1 cellular context compared by ENCODE assay signal in the genomic region with DNA sequence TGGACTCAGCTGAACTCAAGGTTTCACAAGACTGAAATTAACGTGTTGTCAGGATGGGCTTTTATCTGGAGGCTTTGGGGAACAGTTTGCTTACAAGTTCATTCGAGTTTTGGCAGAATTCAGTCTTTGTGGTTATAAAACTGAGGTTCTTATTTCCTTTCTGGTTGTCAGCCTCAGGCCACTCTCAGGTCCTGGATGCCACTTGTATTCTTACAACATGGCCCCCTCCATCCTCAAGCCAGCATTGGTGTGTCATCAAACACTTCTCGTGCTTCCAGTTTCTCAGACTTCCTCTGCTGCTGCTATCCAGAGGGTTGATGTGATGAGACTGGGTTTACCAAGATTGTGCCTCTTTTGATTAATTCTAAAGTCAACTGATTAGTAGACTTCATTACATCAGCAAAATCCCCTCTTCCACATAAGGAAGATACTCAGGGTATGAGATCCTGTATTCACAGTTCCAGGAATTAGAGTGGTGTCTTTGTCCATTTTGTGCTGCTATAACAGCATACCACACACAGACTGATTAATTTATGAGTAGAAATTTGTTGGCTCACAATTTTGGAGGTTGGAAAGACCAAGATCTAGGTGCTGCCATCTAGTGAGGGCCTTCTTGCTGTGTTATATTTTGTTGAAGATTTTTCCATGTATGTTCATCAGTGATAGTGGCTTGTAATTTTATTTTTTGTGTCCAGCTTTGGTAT.
TF ChIP-seq lines count a peak whose summit lies in the region.

No MANE protein-coding gene starts in this region.

TF ChIP-seq in GM12878, 131 proteins besides CTCF, POLR2A, EP300 and RAD21 (continued from another document):
- TF ChIP-seq ZNF622 (IDR thresholded peaks at IDR 0.05): no peak
- no peak for TF ChIP-seq YBX1 (IDR thresholded peaks at IDR 0.05)
- TF ChIP-seq, protein P1, sequence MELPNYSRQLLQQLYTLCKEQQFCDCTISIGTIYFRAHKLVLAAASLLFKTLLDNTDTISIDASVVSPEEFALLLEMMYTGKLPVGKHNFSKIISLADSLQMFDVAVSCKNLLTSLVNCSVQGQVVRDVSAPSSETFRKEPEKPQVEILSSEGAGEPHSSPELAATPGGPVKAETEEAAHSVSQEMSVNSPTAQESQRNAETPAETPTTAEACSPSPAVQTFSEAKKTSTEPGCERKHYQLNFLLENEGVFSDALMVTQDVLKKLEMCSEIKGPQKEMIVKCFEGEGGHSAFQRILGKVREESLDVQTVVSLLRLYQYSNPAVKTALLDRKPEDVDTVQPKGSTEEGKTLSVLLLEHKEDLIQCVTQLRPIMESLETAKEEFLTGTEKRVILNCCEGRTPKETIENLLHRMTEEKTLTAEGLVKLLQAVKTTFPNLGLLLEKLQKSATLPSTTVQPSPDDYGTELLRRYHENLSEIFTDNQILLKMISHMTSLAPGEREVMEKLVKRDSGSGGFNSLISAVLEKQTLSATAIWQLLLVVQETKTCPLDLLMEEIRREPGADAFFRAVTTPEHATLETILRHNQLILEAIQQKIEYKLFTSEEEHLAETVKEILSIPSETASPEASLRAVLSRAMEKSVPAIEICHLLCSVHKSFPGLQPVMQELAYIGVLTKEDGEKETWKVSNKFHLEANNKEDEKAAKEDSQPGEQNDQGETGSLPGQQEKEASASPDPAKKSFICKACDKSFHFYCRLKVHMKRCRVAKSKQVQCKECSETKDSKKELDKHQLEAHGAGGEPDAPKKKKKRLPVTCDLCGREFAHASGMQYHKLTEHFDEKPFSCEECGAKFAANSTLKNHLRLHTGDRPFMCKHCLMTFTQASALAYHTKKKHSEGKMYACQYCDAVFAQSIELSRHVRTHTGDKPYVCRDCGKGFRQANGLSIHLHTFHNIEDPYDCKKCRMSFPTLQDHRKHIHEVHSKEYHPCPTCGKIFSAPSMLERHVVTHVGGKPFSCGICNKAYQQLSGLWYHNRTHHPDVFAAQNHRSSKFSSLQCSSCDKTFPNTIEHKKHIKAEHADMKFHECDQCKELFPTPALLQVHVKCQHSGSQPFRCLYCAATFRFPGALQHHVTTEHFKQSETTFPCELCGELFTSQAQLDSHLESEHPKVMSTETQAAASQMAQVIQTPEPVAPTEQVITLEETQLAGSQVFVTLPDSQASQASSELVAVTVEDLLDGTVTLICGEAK (IDR thresholded peaks at IDR 0.05; ENCODE audit: borderline replicate concordance): no peak
- TF ChIP-seq YY1 (IDR thresholded peaks at IDR 0.05; ENCODE audit: low read depth, low read length): peak; percentile 86
- TF ChIP-seq ZSCAN29 (IDR thresholded peaks at IDR 0.05): no peak
- TF ChIP-seq SMAD1 (IDR thresholded peaks at IDR 0.05; ENCODE audit: low read depth, partially characterized antibody): no peak
- no peak for TF ChIP-seq LARP7 (IDR thresholded peaks at IDR 0.05)
- no peak for TF ChIP-seq RAD51 (IDR thresholded peaks at IDR 0.05)
- TF ChIP-seq, protein P2, sequence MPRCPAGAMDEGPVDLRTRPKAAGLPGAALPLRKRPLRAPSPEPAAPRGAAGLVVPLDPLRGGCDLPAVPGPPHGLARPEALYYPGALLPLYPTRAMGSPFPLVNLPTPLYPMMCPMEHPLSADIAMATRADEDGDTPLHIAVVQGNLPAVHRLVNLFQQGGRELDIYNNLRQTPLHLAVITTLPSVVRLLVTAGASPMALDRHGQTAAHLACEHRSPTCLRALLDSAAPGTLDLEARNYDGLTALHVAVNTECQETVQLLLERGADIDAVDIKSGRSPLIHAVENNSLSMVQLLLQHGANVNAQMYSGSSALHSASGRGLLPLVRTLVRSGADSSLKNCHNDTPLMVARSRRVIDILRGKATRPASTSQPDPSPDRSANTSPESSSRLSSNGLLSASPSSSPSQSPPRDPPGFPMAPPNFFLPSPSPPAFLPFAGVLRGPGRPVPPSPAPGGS (IDR thresholded peaks at IDR 0.05; ENCODE audit: borderline replicate concordance, insufficient read depth, low read depth, low read length, poor library complexity, severe bottlenecking): no peak
- no peak for TF ChIP-seq RB1 (IDR thresholded peaks at IDR 0.05; ENCODE audit: borderline replicate concordance)
- no peak for TF ChIP-seq PML (IDR thresholded peaks at IDR 0.05; ENCODE audit: low read length)
- TF ChIP-seq ATF7 (IDR thresholded peaks at IDR 0.05; ENCODE audit: low read depth): 0 out of 2 replicates have a peak, but pooled peaks have one; percentile 12
- TF ChIP-seq, protein P3, sequence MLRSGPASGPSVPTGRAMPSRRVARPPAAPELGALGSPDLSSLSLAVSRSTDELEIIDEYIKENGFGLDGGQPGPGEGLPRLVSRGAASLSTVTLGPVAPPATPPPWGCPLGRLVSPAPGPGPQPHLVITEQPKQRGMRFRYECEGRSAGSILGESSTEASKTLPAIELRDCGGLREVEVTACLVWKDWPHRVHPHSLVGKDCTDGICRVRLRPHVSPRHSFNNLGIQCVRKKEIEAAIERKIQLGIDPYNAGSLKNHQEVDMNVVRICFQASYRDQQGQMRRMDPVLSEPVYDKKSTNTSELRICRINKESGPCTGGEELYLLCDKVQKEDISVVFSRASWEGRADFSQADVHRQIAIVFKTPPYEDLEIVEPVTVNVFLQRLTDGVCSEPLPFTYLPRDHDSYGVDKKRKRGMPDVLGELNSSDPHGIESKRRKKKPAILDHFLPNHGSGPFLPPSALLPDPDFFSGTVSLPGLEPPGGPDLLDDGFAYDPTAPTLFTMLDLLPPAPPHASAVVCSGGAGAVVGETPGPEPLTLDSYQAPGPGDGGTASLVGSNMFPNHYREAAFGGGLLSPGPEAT (IDR thresholded peaks at IDR 0.05; ENCODE audit: low read depth): no peak
- no peak for TF ChIP-seq NR2C2 (IDR thresholded peaks at IDR 0.05; ENCODE audit: borderline replicate concordance, control insufficient read depth, insufficient read length, low read depth)
- TF ChIP-seq, protein P4, sequence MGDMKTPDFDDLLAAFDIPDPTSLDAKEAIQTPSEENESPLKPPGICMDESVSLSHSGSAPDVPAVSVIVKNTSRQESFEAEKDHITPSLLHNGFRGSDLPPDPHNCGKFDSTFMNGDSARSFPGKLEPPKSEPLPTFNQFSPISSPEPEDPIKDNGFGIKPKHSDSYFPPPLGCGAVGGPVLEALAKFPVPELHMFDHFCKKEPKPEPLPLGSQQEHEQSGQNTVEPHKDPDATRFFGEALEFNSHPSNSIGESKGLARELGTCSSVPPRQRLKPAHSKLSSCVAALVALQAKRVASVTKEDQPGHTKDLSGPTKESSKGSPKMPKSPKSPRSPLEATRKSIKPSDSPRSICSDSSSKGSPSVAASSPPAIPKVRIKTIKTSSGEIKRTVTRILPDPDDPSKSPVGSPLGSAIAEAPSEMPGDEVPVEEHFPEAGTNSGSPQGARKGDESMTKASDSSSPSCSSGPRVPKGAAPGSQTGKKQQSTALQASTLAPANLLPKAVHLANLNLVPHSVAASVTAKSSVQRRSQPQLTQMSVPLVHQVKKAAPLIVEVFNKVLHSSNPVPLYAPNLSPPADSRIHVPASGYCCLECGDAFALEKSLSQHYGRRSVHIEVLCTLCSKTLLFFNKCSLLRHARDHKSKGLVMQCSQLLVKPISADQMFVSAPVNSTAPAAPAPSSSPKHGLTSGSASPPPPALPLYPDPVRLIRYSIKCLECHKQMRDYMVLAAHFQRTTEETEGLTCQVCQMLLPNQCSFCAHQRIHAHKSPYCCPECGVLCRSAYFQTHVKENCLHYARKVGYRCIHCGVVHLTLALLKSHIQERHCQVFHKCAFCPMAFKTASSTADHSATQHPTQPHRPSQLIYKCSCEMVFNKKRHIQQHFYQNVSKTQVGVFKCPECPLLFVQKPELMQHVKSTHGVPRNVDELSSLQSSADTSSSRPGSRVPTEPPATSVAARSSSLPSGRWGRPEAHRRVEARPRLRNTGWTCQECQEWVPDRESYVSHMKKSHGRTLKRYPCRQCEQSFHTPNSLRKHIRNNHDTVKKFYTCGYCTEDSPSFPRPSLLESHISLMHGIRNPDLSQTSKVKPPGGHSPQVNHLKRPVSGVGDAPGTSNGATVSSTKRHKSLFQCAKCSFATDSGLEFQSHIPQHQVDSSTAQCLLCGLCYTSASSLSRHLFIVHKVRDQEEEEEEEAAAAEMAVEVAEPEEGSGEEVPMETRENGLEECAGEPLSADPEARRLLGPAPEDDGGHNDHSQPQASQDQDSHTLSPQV (IDR thresholded peaks at IDR 0.05): no peak
- TF ChIP-seq, protein P5, sequence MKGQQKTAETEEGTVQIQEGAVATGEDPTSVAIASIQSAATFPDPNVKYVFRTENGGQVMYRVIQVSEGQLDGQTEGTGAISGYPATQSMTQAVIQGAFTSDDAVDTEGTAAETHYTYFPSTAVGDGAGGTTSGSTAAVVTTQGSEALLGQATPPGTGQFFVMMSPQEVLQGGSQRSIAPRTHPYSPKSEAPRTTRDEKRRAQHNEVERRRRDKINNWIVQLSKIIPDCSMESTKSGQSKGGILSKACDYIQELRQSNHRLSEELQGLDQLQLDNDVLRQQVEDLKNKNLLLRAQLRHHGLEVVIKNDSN (IDR thresholded peaks at IDR 0.05; ENCODE audit: borderline replicate concordance, extremely low read length, insufficient read depth, low read depth, low read length): no peak
- TF ChIP-seq ZNF687 (IDR thresholded peaks at IDR 0.05): no peak
- no peak for TF ChIP-seq CHD1 (IDR thresholded peaks at IDR 0.05; ENCODE audit: low read depth, low read length)
- TF ChIP-seq ATF3 (IDR thresholded peaks at IDR 0.05; ENCODE audit: borderline replicate concordance, extremely low read depth, low read depth, low read length): no peak
- TF ChIP-seq JUNB (IDR thresholded peaks at IDR 0.05): no peak
- TF ChIP-seq MEF2A (IDR thresholded peaks at IDR 0.05; ENCODE audit: insufficient read depth, low read depth, low read length): no peak
- TF ChIP-seq POLR2AphosphoS2 (IDR thresholded peaks at IDR 0.05; ENCODE audit: low read depth, low read length): no peak
